18 cellular contexts compared by ENCODE assay signal in genomic region chrX:117138070-117138469, GRCh38.
DNase-seq lines count a peak whose midpoint lies in the region; ATAC-seq, FAIRE-seq and TF ChIP-seq lines count a peak whose summit lies in the region.
"Had no signal": no experiment of that assay in that cellular context is flagged by ENCODE, and none has a peak within 500 bp of the region (broad histone marks: within the 10 kb centered on the region; RNA-seq: fewer than 3 reads in every experiment).

No MANE protein-coding gene starts in this region.

- H3K79me2 ChIP-seq in HepG2 (ENCODE audit: insufficient read depth, low read length) = no peaks in the 10 kb centered on the region

- no peaks in the 10 kb centered on the region for H4K20me1 ChIP-seq in HepG2 (ENCODE audit: insufficient read depth, low read length)

- no TSS peak for BruUV-seq in HepG2 (replicated peaks; lab: Mats Ljungman, UMichigan)

- TF ChIP-seq EP300 in HepG2 (IDR thresholded peaks at IDR 0.05; ENCODE audit: low read depth in 2 of 2, low read length in 2 of 2) (no peak), HepG2 (CRISPR knock-in tag; IDR thresholded peaks at IDR 0.05; ENCODE audit: borderline replicate concordance) (no peak), tibial nerve (IDR thresholded peaks at IDR 0.05) (no peak)

- 0% methylated on average over 2 of the region's 2 CpGs for WGBS in HepG2 (ENCODE audit: low lambda C conversion rate)
- 80 to 84% methylated on average over 2 of the region's 2 CpGs for WGBS in tibial nerve, 2 donors

- no peak overlapping the region for H3K4me2 ChIP-seq in HepG2 (ENCODE audit: low read depth, low read length)

- no peak for TF ChIP-seq CTCF in HepG2 (CRISPR knock-in tag; IDR thresholded peaks at IDR 0.05)
- TF ChIP-seq CTCF in progenitor cell of endocrine pancreas (IDR thresholded peaks at IDR 0.05; ENCODE audit: unreplicated experiment) = no peak
- no peak for TF ChIP-seq CTCF in tibial nerve (IDR thresholded peaks at IDR 0.05)

- H3K36me3 Mint-ChIP-seq in progenitor cell of endocrine pancreas (ENCODE audit: insufficient read depth) = no peaks in the 10 kb centered on the region
- H3K36me3 Mint-ChIP-seq: CD4-positive, alpha-beta memory T cell had no signal

- no peaks in the 10 kb centered on the region for H3K36me3 ChIP-seq in HepG2 (replicated peaks in 1 of 2; ENCODE audit: control insufficient read depth in 1 of 2, insufficient read depth in 2 of 2, low read length in 2 of 2)
- no peaks in the 10 kb centered on the region for H3K36me3 ChIP-seq in tibial nerve
- H3K36me3 ChIP-seq: HAP-1 had no signal

- intact Hi-C loops in left colon (cut with DNase I, micrococcal nuclease) = no loop called here
- intact Hi-C loops in HepG2 (cut with micrococcal nuclease; ENCODE audit: unreplicated experiment) = no loop called here

- H3K4me1 Mint-ChIP-seq in progenitor cell of endocrine pancreas (ENCODE audit: low read depth) = peaks cover 5% of the 10 kb centered on the region
- H3K4me1 Mint-ChIP-seq: CD4-positive, alpha-beta memory T cell had no signal

- H3K27me3 ChIP-seq in HepG2 (ENCODE audit: control insufficient read depth in 1 of 2, insufficient read depth in 2 of 2, low read length in 2 of 2) (no peaks in the 10 kb centered on the region), tibial nerve (no peaks in the 10 kb centered on the region)

- TF ChIP-seq POLR2A in HepG2 (IDR thresholded peaks at IDR 0.05; ENCODE audit: insufficient read depth in 1 of 2, low read depth in 2 of 2, low read length in 2 of 2) (no peak), tibial nerve (IDR thresholded peaks at IDR 0.05) (no peak)

- no peak for DNase-seq in left colon
- peak; percentile 24 for DNase-seq in HepG2 (ENCODE audit: low spot score)
- DNase-seq in progenitor cell of endocrine pancreas (ENCODE audit: low spot score, unreplicated experiment) = no peak
- DNase-seq in tibial nerve (ENCODE audit: low spot score in 2 of 2) = no peak
- DNase-seq: C1 segment of cervical spinal cord; Calu3; CD4-positive, alpha-beta memory T cell; COR-L47; DMS79; EL; GDM1; GOT3; HFFc6 had no signal

- POLR2A ChIA-PET in HepG2 (lab: Yijun Ruan, JAX) = no interaction called here

- peak; percentile 33 for FAIRE-seq in colon (lab: Jason Lieb, UNC)
- FAIRE-seq in HepG2 (lab: Jason Lieb, UNC) = no peak
- FAIRE-seq: GM12878, H54 had no signal

- no peak overlapping the region for H3K4me3 ChIP-seq in HepG2 (replicated peaks in 1 of 3; ENCODE audit: insufficient read depth in 1 of 3, low read depth in 2 of 3, low read length in 3 of 3)
- no peak overlapping the region for H3K4me3 ChIP-seq in tibial nerve
- H3K4me3 ChIP-seq: GM12878, HAP-1 had no signal

- no peaks in the 10 kb centered on the region for H3K9me3 Mint-ChIP-seq in progenitor cell of endocrine pancreas (ENCODE audit: low read depth)

- H3K27me3 Mint-ChIP-seq in progenitor cell of endocrine pancreas = no peaks in the 10 kb centered on the region
- H3K27me3 Mint-ChIP-seq: CD4-positive, alpha-beta memory T cell had no signal

- no peak overlapping the region for H3K4me3 Mint-ChIP-seq in progenitor cell of endocrine pancreas (ENCODE audit: low read depth)
- H3K4me3 Mint-ChIP-seq: CD4-positive, alpha-beta memory T cell; HFFc6 had no signal

- H2AFZ ChIP-seq in HepG2 (ENCODE audit: low read length) = no peak overlapping the region

- no peak for TF ChIP-seq RAD21 in HepG2 (CRISPR knock-in tag; IDR thresholded peaks at IDR 0.05)

- H3K9me3 ChIP-seq in HepG2 (ENCODE audit: low read length) (no peaks in the 10 kb centered on the region), tibial nerve (no peaks in the 10 kb centered on the region)
- H3K9me3 ChIP-seq: HAP-1 had no signal

- ATAC-seq in left colon (peak; percentile 35), HepG2 (no peak), HG03378 (IDR thresholded peaks at IDR 0.05; ENCODE audit: unreplicated experiment) (no peak)
- ATAC-seq: GM12878 had no signal

- in situ Hi-C loops in HepG2 (cut with HindIII; ENCODE audit: extremely low pct_ligation_motif_present, low pct_unique_long_range_greater_than_20kb) = no loop called here

- H3K9ac ChIP-seq in HepG2 (ENCODE audit: insufficient read depth, low read depth, low read length) = no peak overlapping the region

- no peaks in the 10 kb centered on the region for H3K4me1 ChIP-seq in HepG2 (ENCODE audit: insufficient read depth, low read length)
- no peaks in the 10 kb centered on the region for H3K4me1 ChIP-seq in tibial nerve

- CTCF ChIA-PET in HepG2 (lab: Yijun Ruan, JAX; ENCODE audit: low intra/inter-chr PET ratio, low total read pairs) = no interaction called here

- H3K27ac Mint-ChIP-seq in progenitor cell of endocrine pancreas = no peak overlapping the region
- H3K27ac Mint-ChIP-seq: CD4-positive, alpha-beta memory T cell; HFFc6 had no signal

- H3K27ac ChIP-seq in HepG2 (ENCODE audit: extremely low read length, insufficient read depth, low read length) (no peak overlapping the region), tibial nerve (no peak overlapping the region)

TF ChIP-seq in HepG2, 621 proteins besides CTCF, POLR2A, EP300 and RAD21 (continues in another document):
- TF ChIP-seq BRCA1 (CRISPR knock-in tag; IDR thresholded peaks at IDR 0.05) (no peak), NCOR1 (IDR thresholded peaks at IDR 0.05; ENCODE audit: borderline replicate concordance, low read length) (peak; percentile 46; the same call in 1 of the 2 replicates), NFE2L1 (CRISPR knock-in tag; IDR thresholded peaks at IDR 0.05; ENCODE audit: borderline replicate concordance) (no peak), TOE1 (CRISPR knock-in tag; IDR thresholded peaks at IDR 0.05) (no peak), ARNT (IDR thresholded peaks at IDR 0.05) (no peak), HNF4G (IDR thresholded peaks at IDR 0.05; ENCODE audit: borderline replicate concordance, low read depth, low read length) (0 out of 2 replicates have a peak, but pooled peaks have one; percentile 19), HNF4G (CRISPR knock-in tag; IDR thresholded peaks at IDR 0.05; ENCODE audit: borderline replicate concordance, low read depth) (no peak), PAXIP1 (CRISPR knock-in tag; conservative IDR thresholded peaks at IDR 0.05) (peak; percentile 22; the same call in 1 of the 2 replicates), ZNF670 (CRISPR knock-in tag; IDR thresholded peaks at IDR 0.05; ENCODE audit: borderline replicate concordance) (no peak), ZNF512 (CRISPR knock-in tag; IDR thresholded peaks at IDR 0.05) (no peak), ARID3A (IDR thresholded peaks at IDR 0.05; ENCODE audit: low read depth, low read length) (peak; percentile 41; the same call in 1 of the 2 replicates)
